8 cellular contexts compared by ENCODE assay signal in the genomic region with DNA sequence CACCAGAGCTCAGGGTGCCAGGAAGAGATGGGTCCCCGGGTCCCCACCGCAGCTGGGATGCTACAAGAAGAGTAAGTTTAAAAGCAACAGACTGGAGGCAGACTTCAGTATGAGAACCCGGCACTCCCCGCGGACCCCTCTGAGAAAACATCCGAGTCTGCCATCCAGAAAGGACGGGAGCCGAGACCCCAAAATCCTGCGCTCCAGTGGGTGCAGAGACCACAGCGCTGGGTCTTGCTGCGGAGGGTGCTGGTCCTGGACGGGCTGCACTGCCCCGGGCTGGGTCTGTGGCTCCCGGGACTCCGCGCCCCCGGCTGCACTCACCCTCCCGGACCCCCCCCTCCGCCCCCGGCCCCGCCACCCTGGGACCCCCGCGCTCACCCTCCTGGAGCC. TPM values are rescaled to one million over a fixed set of nuclear protein-coding genes. Genes with fewer than 3 reads are reported as not detected.
A peak's percentile ranks its signal among the peaks of the same experiment; 100 is the strongest.
DNase-seq lines count a peak whose midpoint lies in the region; ATAC-seq and TF ChIP-seq lines count a peak whose summit lies in the region.

No MANE protein-coding gene starts in this region.

- H3K23ac ChIP-seq in mesenchymal stem cell (ENCODE audit: low read length in 2 of 2) = no peak overlapping the region

- H2AK5ac ChIP-seq in mesenchymal stem cell (ENCODE audit: low read length, severe bottlenecking) = no peak overlapping the region

- H4K8ac ChIP-seq in mesenchymal stem cell (ENCODE audit: low read length) = no peak overlapping the region

- no peaks in the 10 kb centered on the region for H3K36me3 Mint-ChIP-seq in activated T-cell treated with anti-CD3 and anti-CD28 coated beads, Interleukin-2, amount 50 U/mL, for 72 hours (ENCODE audit: insufficient read depth in 2 of 2)

- no peak for DNase-seq in activated T-cell treated with anti-CD3 and anti-CD28 coated beads, Interleukin-2, amount 50 U/mL, for 72 hours
- DNase-seq in activated T-cell treated with anti-CD3 and anti-CD28 coated beads, Interleukin-2, amount 50 U/mL, for 1 hour = no peak
- DNase-seq in breast epithelium (ENCODE audit: low spot score in 2 of 2) = no peak
- peak; percentile 18 for DNase-seq in mesenchymal stem cell
- no peak for DNase-seq in occipital lobe (lab: John Stamatoyannopoulos, UW)
- DNase-seq in NCI-H510A treated with DMSO at 0.1 percent for 48 hours (lab: John Stamatoyannopoulos, UW) = no peak

- H3K14ac ChIP-seq in mesenchymal stem cell (ENCODE audit: low read length in 2 of 2) = peak overlapping the region in 1 of 2 experiments; percentile 6

- H3K27ac ChIP-seq in breast epithelium = peak overlapping the region; percentile 85 to 92
- H3K27ac ChIP-seq in mesenchymal stem cell (ENCODE audit: low read length, poor library complexity, severe bottlenecking) = no peak overlapping the region
- no peak overlapping the region for H3K27ac ChIP-seq in urinary bladder (ENCODE audit: low read depth)

- H3K4me3 ChIP-seq in breast epithelium (peak overlapping the region; percentile 87 to 90 (median 89)), mesenchymal stem cell (ENCODE audit: insufficient read depth in 1 of 2, low read depth in 1 of 2, low read length in 2 of 2) (peak overlapping the region; percentile 71 to 85), urinary bladder (ENCODE audit: low read depth, low read length) (peak overlapping the region; percentile 90)

- peak overlapping the region in 1 of 2 experiments; percentile 32 for H3K4ac ChIP-seq in mesenchymal stem cell (ENCODE audit: low read depth in 1 of 2, low read length in 2 of 2)

- H4K91ac ChIP-seq in mesenchymal stem cell (ENCODE audit: low read length) = no peak overlapping the region

- 10% methylated on average over 9 of the region's 23 CpGs for WGBS in mesenchymal stem cell
- 3% methylated on average over 23 of the region's 23 CpGs for WGBS in urinary bladder

- no peak for TF ChIP-seq POLR2A in breast epithelium (IDR thresholded peaks at IDR 0.05)

- peak overlapping the region; percentile 9 for H2BK15ac ChIP-seq in mesenchymal stem cell (ENCODE audit: low read depth, poor library complexity, severe bottlenecking)

- H3K4me1 ChIP-seq in breast epithelium (peaks cover 6 to 7% of the 10 kb centered on the region in 2 donors), mesenchymal stem cell (ENCODE audit: control insufficient read depth, insufficient read depth, low read depth, low read length) (peaks cover 34% of the 10 kb centered on the region), urinary bladder (ENCODE audit: insufficient read depth) (no peaks in the 10 kb centered on the region)

- peak overlapping the region in 1 of 2 experiments; percentile 46 for H3K18ac ChIP-seq in mesenchymal stem cell (ENCODE audit: low read depth in 1 of 2, low read length in 2 of 2)

- TF ChIP-seq CTCF in breast epithelium (IDR thresholded peaks at IDR 0.05) = no peak

- H3K27me3 ChIP-seq in breast epithelium (no peaks in the 10 kb centered on the region), mesenchymal stem cell (ENCODE audit: control insufficient read depth in 1 of 2, insufficient read depth in 1 of 2, low read length in 2 of 2) (peaks cover 0 to 6% of the 10 kb centered on the region in 2 experiments)

- no peak overlapping the region for H2BK5ac ChIP-seq in mesenchymal stem cell (ENCODE audit: low read depth, low read length, poor library complexity, severe bottlenecking)

- no peak overlapping the region for H3K27ac Mint-ChIP-seq in activated T-cell treated with anti-CD3 and anti-CD28 coated beads, Interleukin-2, amount 50 U/mL, for 72 hours

- ATAC-seq in activated T-cell treated with anti-CD3 and anti-CD28 coated beads, Interleukin-2, amount 50 U/mL, for 72 hours (replicated peaks in 1 of 2) = peak; percentile 29 to 31
- no peak for ATAC-seq in HG03135 (IDR thresholded peaks at IDR 0.05; ENCODE audit: unreplicated experiment)

- H3K79me1 ChIP-seq in mesenchymal stem cell (replicated peaks; ENCODE audit: low read length, poor library complexity, severe bottlenecking) = peaks cover 19% of the 10 kb centered on the region

- peak overlapping the region; percentile 90 for H3K4me2 ChIP-seq in mesenchymal stem cell (ENCODE audit: low read length, poor library complexity, severe bottlenecking)

- intact Hi-C loops in breast epithelium (cut with DNase I; ENCODE audit: low total_unique reads) = no loop called here

- H2BK12ac ChIP-seq in mesenchymal stem cell (ENCODE audit: low read length in 2 of 2) = peak overlapping the region in 1 of 2 experiments; percentile 33

- no peaks in the 10 kb centered on the region for H3K9me3 Mint-ChIP-seq in activated T-cell treated with anti-CD3 and anti-CD28 coated beads, Interleukin-2, amount 50 U/mL, for 72 hours

- peak overlapping the region; percentile 21 for H2BK120ac ChIP-seq in mesenchymal stem cell (ENCODE audit: low read depth, low read length)

- no peak overlapping the region for H2AFZ ChIP-seq in mesenchymal stem cell (ENCODE audit: low read depth, low read length)

- H3K4me3 Mint-ChIP-seq in activated T-cell treated with anti-CD3 and anti-CD28 coated beads, Interleukin-2, amount 50 U/mL, for 72 hours = peak overlapping the region; percentile 79 to 86

- H3K4me1 Mint-ChIP-seq in activated T-cell treated with anti-CD3 and anti-CD28 coated beads, Interleukin-2, amount 50 U/mL, for 72 hours (ENCODE audit: low read depth) = peaks cover 3% of the 10 kb centered on the region

- peaks cover 10% of the 10 kb centered on the region for H3K27me3 Mint-ChIP-seq in activated T-cell treated with anti-CD3 and anti-CD28 coated beads, Interleukin-2, amount 50 U/mL, for 72 hours (ENCODE audit: low read depth)

- H3K9me3 ChIP-seq in breast epithelium = no peaks in the 10 kb centered on the region
- H3K9me3 ChIP-seq in mesenchymal stem cell (ENCODE audit: control insufficient read depth, low read length) = no peaks in the 10 kb centered on the region

- H3K36me3 ChIP-seq in breast epithelium (no peaks in the 10 kb centered on the region), mesenchymal stem cell (ENCODE audit: control insufficient read depth in 1 of 2, insufficient read depth in 2 of 2, low read depth in 1 of 2, low read length in 2 of 2) (peaks cover 8 to 30% of the 10 kb centered on the region in 2 experiments), urinary bladder (ENCODE audit: insufficient read depth) (no peaks in the 10 kb centered on the region)

- peak overlapping the region; percentile 89 for H3K9ac ChIP-seq in mesenchymal stem cell (ENCODE audit: low read length)

RNA-seq across cellular contexts. Expression of a gene that starts 0.3 kb away (rescaled TPM):
- total RNA-seq in activated T-cell treated with anti-CD3 and anti-CD28 coated beads, Interleukin-2, amount 50 U/mL, for 72 hours = 10 to 100 TPM in 1 of 2 donors, 1 to 10 TPM in 1; 8.8 to 31.2 TPM
- total RNA-seq in breast epithelium = 10 to 100 TPM in 2 of 3 donors, 1 to 10 TPM in 1; 9.9 to 22.6 (median 20.3) TPM
- polyA plus RNA-seq in mesenchymal stem cell (2013, experiment 1 of 2) = 8.0 TPM
- 7.9 TPM for polyA plus RNA-seq in mesenchymal stem cell (2013, experiment 2 of 2)
- total RNA-seq in urinary bladder = 19.9 TPM
- 15.5 TPM for polyA plus RNA-seq in urinary bladder
- total RNA-seq in occipital lobe = 7.2 TPM

RNA-seq across cellular contexts. Expression of a gene that starts 19.8 kb away (rescaled TPM):
- total RNA-seq in activated T-cell treated with anti-CD3 and anti-CD28 coated beads, Interleukin-2, amount 50 U/mL, for 72 hours = under 1 TPM; 0.67 to 0.74 TPM
- total RNA-seq in breast epithelium = under 1 TPM; 0.29 to 0.33 (median 0.32) TPM
- polyA plus RNA-seq in mesenchymal stem cell (2013, experiment 1 of 2) = 0.91 TPM
- polyA plus RNA-seq in mesenchymal stem cell (2013, experiment 2 of 2) = 0.79 TPM
- 0.63 TPM for total RNA-seq in urinary bladder
- polyA plus RNA-seq in urinary bladder = 0.98 TPM
- total RNA-seq in occipital lobe = 4.1 TPM

RNA-seq across cellular contexts. Expression of a gene that starts 26.2 kb away (rescaled TPM):
- not detected for total RNA-seq in activated T-cell treated with anti-CD3 and anti-CD28 coated beads, Interleukin-2, amount 50 U/mL, for 72 hours
- total RNA-seq in breast epithelium = under 1 TPM in 2 of 3 donors, not detected in 1; 0.59 to 0.66 TPM
- polyA plus RNA-seq in mesenchymal stem cell (2013, experiment 1 of 2) = not detected
- polyA plus RNA-seq in mesenchymal stem cell (2013, experiment 2 of 2) = not detected
- 0.48 TPM for total RNA-seq in urinary bladder
- not detected for polyA plus RNA-seq in urinary bladder
- not detected for total RNA-seq in occipital lobe

RNA-seq across cellular contexts. Expression of a gene that starts 36.6 kb away (rescaled TPM):
- 1 to 10 TPM in 1 of 2 donors, under 1 TPM in 1; 0.97 to 1.2 TPM for total RNA-seq in activated T-cell treated with anti-CD3 and anti-CD28 coated beads, Interleukin-2, amount 50 U/mL, for 72 hours
- total RNA-seq in breast epithelium (1 to 10 TPM in 1 of 3 donors, under 1 TPM in 2; 0.16 to 2.3 (median 0.88) TPM), urinary bladder (2.8 TPM), occipital lobe (0.16 TPM)
- polyA plus RNA-seq in mesenchymal stem cell (2013, experiment 1 of 2) = not detected
- not detected for polyA plus RNA-seq in mesenchymal stem cell (2013, experiment 2 of 2)
- 3.4 TPM for polyA plus RNA-seq in urinary bladder

RNA-seq across cellular contexts. Expression of a gene that starts 53.2 kb away (rescaled TPM):
- total RNA-seq in activated T-cell treated with anti-CD3 and anti-CD28 coated beads, Interleukin-2, amount 50 U/mL, for 72 hours = 10 to 100 TPM; 17.5 to 22.8 TPM
- 10 to 100 TPM in 2 of 3 donors, 1 to 10 TPM in 1; 6.6 to 11.0 (median 10.2) TPM for total RNA-seq in breast epithelium
- polyA plus RNA-seq in mesenchymal stem cell (2013, experiment 1 of 2) = 6.6 TPM
- polyA plus RNA-seq in mesenchymal stem cell (2013, experiment 2 of 2) = 6.7 TPM
- 7.7 TPM for total RNA-seq in urinary bladder
- polyA plus RNA-seq in urinary bladder = 12.1 TPM
- 6.9 TPM for total RNA-seq in occipital lobe

Comparison
In these comparisons a context has a peak if more than half of its experiments do, and no peak if none do; other contexts are left out.
1. H3K27ac ChIP-seq: peak in breast epithelium (2 of 2); none in mesenchymal stem cell (single experiment) and urinary bladder (single experiment).
2. Peak in every context shown above with its lines, with median percentiles within 50 percentile points of each other: H3K4me3 ChIP-seq.